In genomic region chr20:13401596-13401995, GRCh38 we compare ENCODE assay signal across 22 cellular contexts.
DNase-seq lines count a peak whose midpoint lies in the region; ATAC-seq and TF ChIP-seq lines count a peak whose summit lies in the region.
"Had no signal": no experiment of that assay in that cellular context is flagged by ENCODE, and none has a peak within 500 bp of the region (broad histone marks: within the 10 kb centered on the region; RNA-seq: fewer than 3 reads in every experiment).

No MANE protein-coding gene starts in this region.

- no peak overlapping the region for H2BK15ac ChIP-seq in neuronal stem cell (ENCODE audit: low read length)

- H3K4me3 ChIP-seq in RWPE2 (ENCODE audit: severe bottlenecking) (no peak overlapping the region), neuronal stem cell (ENCODE audit: low read length in 2 of 2) (no peak overlapping the region)
- H3K4me3 ChIP-seq: BLaER1 had no signal

- no peak overlapping the region for H3K4me2 ChIP-seq in neuronal stem cell (ENCODE audit: insufficient read depth, low read length, poor library complexity, severe bottlenecking)
- H3K4me2 ChIP-seq: BLaER1, SK-N-SH had no signal

- no peak overlapping the region for H4K8ac ChIP-seq in neuronal stem cell (ENCODE audit: low read depth, low read length)

- no peak for ATAC-seq in stimulated activated naive CD8-positive, alpha-beta T cell treated with anti-CD3 and anti-CD28 coated beads, Interleukin-15, Interleukin-2, amounts not matched to agents 100 U/mL and 50 U/mL, for 24 hours
- ATAC-seq in RWPE2 (ENCODE audit: low read depth) (peak; percentile 61; the same call in 1 of the 3 replicates), GM21576 (IDR thresholded peaks at IDR 0.05; ENCODE audit: unreplicated experiment) (no peak)

- peaks cover 8% of the 10 kb centered on the region for H3K9me3 Mint-ChIP-seq in stimulated activated naive CD8-positive, alpha-beta T cell treated with anti-CD3 and anti-CD28 coated beads, Interleukin-15, Interleukin-2, amounts not matched to agents 100 ng/mL and 50 ng/mL, for 24 hours
- H3K9me3 Mint-ChIP-seq: CD4-positive, alpha-beta memory T cell; H9 had no signal

- no peaks in the 10 kb centered on the region for H3K9me3 ChIP-seq in RWPE2 (ENCODE audit: severe bottlenecking)
- H3K9me3 ChIP-seq in neuronal stem cell (replicated peaks in 1 of 2; ENCODE audit: control insufficient read depth in 2 of 2, insufficient read depth in 1 of 2, low read depth in 1 of 2, low read length in 2 of 2): no peaks in the 10 kb centered on the region
- H3K9me3 ChIP-seq: BLaER1, SK-N-SH had no signal

- peak overlapping the region; percentile 33 for H3K27ac Mint-ChIP-seq in stimulated activated naive CD8-positive, alpha-beta T cell treated with anti-CD3 and anti-CD28 coated beads, Interleukin-15, Interleukin-2, amounts not matched to agents 100 ng/mL and 50 ng/mL, for 24 hours
- H3K27ac Mint-ChIP-seq: CD4-positive, alpha-beta memory T cell; H9 had no signal

- H2AFZ ChIP-seq in neuronal stem cell (ENCODE audit: low read length): no peak overlapping the region

- peaks cover 24% of the 10 kb centered on the region for H3K36me3 Mint-ChIP-seq in stimulated activated naive CD8-positive, alpha-beta T cell treated with anti-CD3 and anti-CD28 coated beads, Interleukin-15, Interleukin-2, amounts not matched to agents 100 ng/mL and 50 ng/mL, for 24 hours (ENCODE audit: low read depth)

- H3K4me3 Mint-ChIP-seq in stimulated activated naive CD8-positive, alpha-beta T cell treated with anti-CD3 and anti-CD28 coated beads, Interleukin-15, Interleukin-2, amounts not matched to agents 100 ng/mL and 50 ng/mL, for 24 hours: no peak overlapping the region
- H3K4me3 Mint-ChIP-seq: CD4-positive, alpha-beta memory T cell; H9 had no signal

- H3K4me1 ChIP-seq in RWPE2 (ENCODE audit: insufficient read depth, poor library complexity, severe bottlenecking) (peaks cover 9% of the 10 kb centered on the region), neuronal stem cell (ENCODE audit: control insufficient read depth in 2 of 2, insufficient read depth in 1 of 2, low read depth in 1 of 2, low read length in 2 of 2) (no peaks in the 10 kb centered on the region)

- no peaks in the 10 kb centered on the region for H3K27me3 Mint-ChIP-seq in stimulated activated naive CD8-positive, alpha-beta T cell treated with anti-CD3 and anti-CD28 coated beads, Interleukin-15, Interleukin-2, amounts not matched to agents 100 ng/mL and 50 ng/mL, for 24 hours
- H3K27me3 Mint-ChIP-seq: CD4-positive, alpha-beta memory T cell had no signal

- H3K36me3 ChIP-seq in RWPE2 (ENCODE audit: low read depth) (no peaks in the 10 kb centered on the region), neuronal stem cell (replicated peaks in 1 of 2; ENCODE audit: control insufficient read depth in 2 of 2, insufficient read depth in 2 of 2, low read length in 2 of 2) (no peaks in the 10 kb centered on the region)
- H3K36me3 ChIP-seq: BLaER1 had no signal

- H2AK5ac ChIP-seq in neuronal stem cell (ENCODE audit: low read depth, low read length): no peak overlapping the region

- H2BK5ac ChIP-seq in neuronal stem cell (ENCODE audit: low read length): no peak overlapping the region

- TF ChIP-seq CTCF in RWPE2 (IDR thresholded peaks at IDR 0.05; ENCODE audit: poor library complexity, severe bottlenecking): no peak

- H2BK120ac ChIP-seq in neuronal stem cell (ENCODE audit: low read depth, low read length): no peak overlapping the region

- H3K79me1 ChIP-seq in neuronal stem cell (ENCODE audit: low read depth, low read length): no peaks in the 10 kb centered on the region

- H3K4me1 Mint-ChIP-seq in stimulated activated naive CD8-positive, alpha-beta T cell treated with anti-CD3 and anti-CD28 coated beads, Interleukin-15, Interleukin-2, amounts not matched to agents 100 ng/mL and 50 ng/mL, for 24 hours (ENCODE audit: low read depth): peaks cover 24% of the 10 kb centered on the region
- H3K4me1 Mint-ChIP-seq: CD4-positive, alpha-beta memory T cell had no signal

- H3K23ac ChIP-seq in neuronal stem cell (ENCODE audit: low read depth, low read length, poor library complexity): no peak overlapping the region

- H2BK12ac ChIP-seq in neuronal stem cell (ENCODE audit: low read length): no peak overlapping the region

- intact Hi-C loops in head of caudate nucleus (cut with DNase I): no loop called here

- H3K14ac ChIP-seq in neuronal stem cell (ENCODE audit: low read length): no peak overlapping the region

- no peak for DNase-seq in stimulated activated naive CD8-positive, alpha-beta T cell treated with anti-CD3 and anti-CD28 coated beads, Interleukin-15, Interleukin-2, amounts not matched to agents 100 U/mL and 50 U/mL, for 24 hours
- no peak for DNase-seq in RWPE2 (ENCODE audit: low spot score)
- peak; percentile 4 for DNase-seq in iris pigment epithelial cell (ENCODE audit: low read depth)
- DNase-seq in head of caudate nucleus: no peak
- DNase-seq in NCI-H1417 treated with DMSO at 0.1 percent for 48 hours (lab: John Stamatoyannopoulos, UW): no peak
- no peak for DNase-seq in neuronal stem cell (ENCODE audit: low spot score)
- DNase-seq: Calu3; CD4-positive, alpha-beta memory T cell; DMS79; H9; IMR-90; NCI-H1048; NCI-H146; NCI-H2029 treated with DMSO at 0.1 percent for 48 hours; NCI-H2171 treated with DMSO at 0.1 percent for 48 hours; NCI-H446; NK-92 treated with Interleukin-12 subunit alpha and Interleukin-12 subunit beta, amount 100 ng/mL, for 24 hours; SHP77; SK-N-SH had no signal

- WGBS in neuronal stem cell (ENCODE audit: extremely low coverage in 2 of 2, insufficient read length in 2 of 2, insufficient replicate concordance in 1 of 2), 2 donors: no CpG with 5 or more reads among the region's 1 CpG

- no peak overlapping the region for H3K18ac ChIP-seq in neuronal stem cell (ENCODE audit: low read length)

- H3K27me3 ChIP-seq in RWPE2 (ENCODE audit: insufficient read depth, poor library complexity, severe bottlenecking) (no peaks in the 10 kb centered on the region), neuronal stem cell (ENCODE audit: control insufficient read depth in 3 of 3, insufficient read depth in 3 of 3, low read depth in 1 of 3, low read length in 3 of 3) (no peaks in the 10 kb centered on the region)
- H3K27me3 ChIP-seq: BLaER1 had no signal

- no peak overlapping the region for H3K9ac ChIP-seq in neuronal stem cell (ENCODE audit: low read depth, low read length, poor library complexity)
- H3K9ac ChIP-seq: BLaER1, SK-N-SH had no signal

- no peak overlapping the region for H4K91ac ChIP-seq in neuronal stem cell (ENCODE audit: low read depth, low read length, poor library complexity)

- no peak overlapping the region for H3K27ac ChIP-seq in RWPE2 (ENCODE audit: poor library complexity, severe bottlenecking)
- H3K27ac ChIP-seq in neuronal stem cell (replicated peaks; ENCODE audit: low read length): no peak overlapping the region
- H3K27ac ChIP-seq: BLaER1 had no signal

- H3K4ac ChIP-seq in neuronal stem cell (ENCODE audit: low read length): no peak overlapping the region
